In genomic region chr1:70556541-70556940, GRCh38 we compare ENCODE assay signal across 1 cellular context.
TF ChIP-seq lines count a peak whose summit lies in the region.

No MANE protein-coding gene starts in this region.

TF ChIP-seq in H1, 55 proteins besides CTCF, POLR2A, EP300 and RAD21:
- TF ChIP-seq SAP30 (IDR thresholded peaks at IDR 0.05; ENCODE audit: insufficient read depth, insufficient replicate concordance, low read length) = no peak
- TF ChIP-seq NRF1 (IDR thresholded peaks at IDR 0.05; ENCODE audit: low read depth, low read length) = no peak
